ENCODE assay signal across 13 cellular contexts in genomic region chr15:83850015-83850414, GRCh38.
"Had no signal": no experiment of that assay in that cellular context is flagged by ENCODE, and none has a peak within 500 bp of the region (broad histone marks: within the 10 kb centered on the region; RNA-seq: fewer than 3 reads in every experiment).

No MANE protein-coding gene starts in this region.

- DNase-seq: activated B cell treated with CpG ODN at 0.5 μM for 24 hours; activated CD4-positive, alpha-beta T cell treated with anti-CD3 and anti-CD28 coated beads, Interleukin-2, amount 10 ng/mL, durations not matched to agents 24 days and 14 days; activated naive CD4-positive, alpha-beta T cell treated with anti-CD3 and anti-CD28 coated beads, Interleukin-2, amount 50 U/mL, for 16 hours; dermis blood vessel endothelial cell; endodermal cell; foreskin keratinocyte; heart right ventricle; left lung; mesendoderm; small intestine; T-helper 17 cell; tibial artery had no signal

- H3K9ac ChIP-seq: parathyroid adenoma had no signal

- H3K27ac ChIP-seq: left lung, parathyroid adenoma, tibial artery had no signal

- H3K9me3 ChIP-seq: heart right ventricle, left lung, tibial artery had no signal

- H3K36me3 ChIP-seq: heart right ventricle, left lung, tibial artery had no signal

- H3K27me3 ChIP-seq: foreskin keratinocyte, heart right ventricle, left lung, tibial artery had no signal

- H3K4me3 ChIP-seq: heart right ventricle, left lung, tibial artery had no signal

- H2AFZ ChIP-seq: parathyroid adenoma had no signal

- H3K79me2 ChIP-seq: parathyroid adenoma had no signal

- H3K4me1 ChIP-seq: left lung, parathyroid adenoma had no signal
